Comparison of ENCODE assay signal across 23 cellular contexts in the genomic region with DNA sequence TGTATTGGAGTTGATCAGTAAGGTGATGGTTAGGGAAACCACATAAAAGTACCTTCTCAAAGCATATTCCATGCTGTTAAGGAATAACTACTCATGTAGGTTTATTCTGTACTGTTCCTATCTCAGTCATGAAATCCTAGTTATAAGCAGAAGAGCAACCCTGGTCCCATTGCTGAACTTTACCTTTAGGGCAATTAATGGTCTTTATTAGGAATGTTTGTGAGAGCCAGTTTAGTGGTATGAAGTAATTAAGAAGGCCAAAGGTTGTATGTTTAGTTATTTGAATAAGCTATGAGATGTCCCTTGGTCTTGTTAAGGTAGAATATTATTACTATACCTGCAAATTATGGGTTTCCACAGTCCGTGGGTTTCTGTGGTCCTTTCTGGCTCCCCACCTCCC.
"Had no signal": no experiment of that assay in that cellular context is flagged by ENCODE, and none has a peak within 500 bp of the region (broad histone marks: within the 10 kb centered on the region; RNA-seq: fewer than 3 reads in every experiment).

No MANE protein-coding gene starts in this region.

- H3K27me3 Mint-ChIP-seq: activated naive CD4-positive, alpha-beta T cell treated with anti-CD3 and anti-CD28 coated beads, Interleukin-2, amount 50 U/mL, for 24 hours; activated T-cell treated with anti-CD3 and anti-CD28 coated beads, Interleukin-2, amount 50 U/mL, for 24 hours had no signal

- H3K4me3 Mint-ChIP-seq: activated CD8-positive, alpha-beta T cell treated with anti-CD3 and anti-CD28 coated beads, Interleukin-2, amount 10 ng/mL, durations not matched to agents 7 days and 5 days; activated naive CD4-positive, alpha-beta T cell treated with anti-CD3 and anti-CD28 coated beads, Interleukin-2, amount 50 U/mL, for 24 hours; activated T-cell treated with anti-CD3 and anti-CD28 coated beads, Interleukin-2, amount 50 U/mL, for 24 hours; activated T-helper 1 cell treated with anti-CD3 and anti-CD28 coated beads, Interleukin-12 subunit alpha, Interleukin-12 subunit beta, Interleukin-2, Interleukin-4 antibody, amounts not matched to agents 30 ng/mL and 10 ng/mL and 1 ng/mL, durations not matched to agents 14 hours and 24 hours and 36 hours; WTC11 had no signal

- H3K27ac Mint-ChIP-seq: activated naive CD4-positive, alpha-beta T cell treated with anti-CD3 and anti-CD28 coated beads, Interleukin-2, amount 50 U/mL, for 24 hours; activated T-cell treated with anti-CD3 and anti-CD28 coated beads, Interleukin-2, amount 50 U/mL, for 24 hours; activated T-helper 1 cell treated with anti-CD3 and anti-CD28 coated beads, Interleukin-12 subunit alpha, Interleukin-12 subunit beta, Interleukin-2, Interleukin-4 antibody, amounts not matched to agents 30 ng/mL and 10 ng/mL and 1 ng/mL, durations not matched to agents 14 hours and 24 hours and 36 hours had no signal

- H3K4me1 ChIP-seq: ascending aorta, body of pancreas, SJSA1 had no signal

- ATAC-seq: activated CD8-positive, alpha-beta T cell treated with anti-CD3 and anti-CD28 coated beads, Interleukin-2, amount 10 ng/mL, durations not matched to agents 7 days and 5 days; body of pancreas; SK-N-SH treated with all-trans-retinoic acid at 6 μM for 48 hours had no signal

- DNase-seq: activated CD4-positive, alpha-beta T cell treated with anti-CD3 and anti-CD28 coated beads for 48 hours; activated CD4-positive, alpha-beta T cell treated with anti-CD3 and anti-CD28 coated beads, Interleukin-2, amount 50 U/mL, for 4 hours; activated CD4-positive, CD25-positive, alpha-beta regulatory T cell treated with anti-CD3 and anti-CD28 coated beads, Interleukin-2, amount 50 U/mL, for 72 hours; activated CD8-positive, alpha-beta memory T cell treated with anti-CD3 and anti-CD28 coated beads, Interleukin-2, amount 50 U/mL, for 48 hours; activated CD8-positive, alpha-beta T cell treated with anti-CD3 and anti-CD28 coated beads, Interleukin-2, amount 10 ng/mL, durations not matched to agents 7 days and 5 days; activated effector memory CD4-positive, alpha-beta T cell treated with Interleukin-2 at 50 U/mL for 16 hours; activated naive CD4-positive, alpha-beta T cell; activated T-cell treated with anti-CD3 and anti-CD28 coated beads, Interleukin-2, amount 50 U/mL, for 24 hours; body of pancreas; central memory CD4-positive, alpha-beta T cell; Karpas-422; MM.1S; NCI-H1436 treated with DMSO at 0.1 percent for 48 hours; NCI-H446 treated with DMSO at 0.1 percent for 48 hours; NCI-H524 treated with DMSO at 0.1 percent for 48 hours; NCI-H82; SW 1271 had no signal

- H3K27me3 ChIP-seq: ascending aorta, body of pancreas, SJSA1 had no signal

- H3K9me3 ChIP-seq: ascending aorta, body of pancreas, SJSA1 had no signal

- H3K9me3 Mint-ChIP-seq: activated naive CD4-positive, alpha-beta T cell treated with anti-CD3 and anti-CD28 coated beads, Interleukin-2, amount 50 U/mL, for 24 hours; activated T-cell treated with anti-CD3 and anti-CD28 coated beads, Interleukin-2, amount 50 U/mL, for 24 hours; activated T-helper 1 cell treated with anti-CD3 and anti-CD28 coated beads, Interleukin-12 subunit alpha, Interleukin-12 subunit beta, Interleukin-2, Interleukin-4 antibody, amounts not matched to agents 30 ng/mL and 10 ng/mL and 1 ng/mL, durations not matched to agents 14 hours and 24 hours and 36 hours; WTC11 had no signal

- H3K27ac ChIP-seq: ascending aorta, body of pancreas, SJSA1 had no signal

- H3K4me3 ChIP-seq: ascending aorta, body of pancreas, SJSA1 had no signal
